ENCODE assay signal across 8 cellular contexts in genomic region chr4:139454111-139454600, GRCh38. TPM values are rescaled to one million over a fixed set of nuclear protein-coding genes. Genes with fewer than 3 reads are reported as not detected.
A peak's percentile ranks its signal among the peaks of the same experiment; 100 is the strongest.
DNase-seq lines count a peak whose midpoint lies in the region; ATAC-seq and TF ChIP-seq lines count a peak whose summit lies in the region.

Gene RAB33B, plus strand, starts transcription at chr4:139454121. Its CDS starts 75 bp downstream, at chr4:139454196.

- peak within 1 kb of the TSS; percentile 85 for H3K9ac ChIP-seq in SK-N-MC (ENCODE audit: insufficient read length)

- no peaks in the 10 kb centered on the region for H3K9me3 ChIP-seq in SK-N-MC (ENCODE audit: low read depth, low read length)

- ATAC-seq in HG02884 (IDR thresholded peaks at IDR 0.05; ENCODE audit: unreplicated experiment) = peak; percentile 2
- no peak for ATAC-seq in HG02870 (IDR thresholded peaks at IDR 0.05; ENCODE audit: unreplicated experiment)
- ATAC-seq in GM18858 (IDR thresholded peaks at IDR 0.05; ENCODE audit: unreplicated experiment) = no peak

- H3K27ac Mint-ChIP-seq in activated T-cell treated with anti-CD3 and anti-CD28 coated beads, Interleukin-2, amount 50 U/mL, for 24 hours = peak within 1 kb of the TSS; percentile 97
- H3K27ac Mint-ChIP-seq in nephron progenitor cell = peak within 1 kb of the TSS; percentile 100

- no peak for DNase-seq in activated T-cell treated with anti-CD3 and anti-CD28 coated beads, Interleukin-2, amount 50 U/mL, for 24 hours
- no peak for DNase-seq in activated T-cell treated with anti-CD3 and anti-CD28 coated beads for 4 hours
- no peak for DNase-seq in SK-N-MC (ENCODE audit: low read depth, low spot score)
- peak; percentile 29 for DNase-seq in epithelial cell of proximal tubule (ENCODE audit: low read depth)
- DNase-seq in nephron progenitor cell = no peak

- no peaks in the 10 kb centered on the region for H3K36me3 ChIP-seq in SK-N-MC (ENCODE audit: insufficient read depth, low read length)

- H3K4me3 Mint-ChIP-seq in activated T-cell treated with anti-CD3 and anti-CD28 coated beads, Interleukin-2, amount 50 U/mL, for 24 hours = peak within 1 kb of the TSS; percentile 87
- peak within 1 kb of the TSS; percentile 98 for H3K4me3 Mint-ChIP-seq in nephron progenitor cell

- peak within 1 kb of the TSS; percentile 64; the same call in 1 of the 2 replicates for H3K27ac ChIP-seq in SK-N-MC

- peaks cover 23% of the 10 kb centered on the region for H3K36me3 Mint-ChIP-seq in activated T-cell treated with anti-CD3 and anti-CD28 coated beads, Interleukin-2, amount 50 U/mL, for 24 hours (ENCODE audit: low read depth)
- peaks cover 25% of the 10 kb centered on the region for H3K36me3 Mint-ChIP-seq in nephron progenitor cell (ENCODE audit: low read depth)

- H3K4me3 ChIP-seq in SK-N-MC (peak within 1 kb of the TSS; percentile 88), epithelial cell of proximal tubule (ENCODE audit: low read depth, low read length) (peak within 1 kb of the TSS; percentile 86)

- no peaks in the 10 kb centered on the region for H3K27me3 Mint-ChIP-seq in activated T-cell treated with anti-CD3 and anti-CD28 coated beads, Interleukin-2, amount 50 U/mL, for 24 hours
- H3K27me3 Mint-ChIP-seq in nephron progenitor cell (ENCODE audit: low read depth, poor library complexity) = peaks cover 4% of the 10 kb centered on the region

- TF ChIP-seq CTCF in epithelial cell of proximal tubule (conservative IDR thresholded peaks at IDR 0.05; ENCODE audit: low read depth, low read length) = no peak
- no peak for TF ChIP-seq CTCF in nephron progenitor cell (IDR thresholded peaks at IDR 0.05)

- H3K4me1 Mint-ChIP-seq in activated T-cell treated with anti-CD3 and anti-CD28 coated beads, Interleukin-2, amount 50 U/mL, for 24 hours (ENCODE audit: low read depth) = peaks cover 62% of the 10 kb centered on the region
- peaks cover 61% of the 10 kb centered on the region for H3K4me1 Mint-ChIP-seq in nephron progenitor cell

- no peaks in the 10 kb centered on the region for H3K9me3 Mint-ChIP-seq in activated T-cell treated with anti-CD3 and anti-CD28 coated beads, Interleukin-2, amount 50 U/mL, for 24 hours
- peaks cover 11% of the 10 kb centered on the region for H3K9me3 Mint-ChIP-seq in nephron progenitor cell

RNA-seq across cellular contexts. Expression of gene RAB33B, which starts in this region (rescaled TPM):
- total RNA-seq in epithelial cell of proximal tubule = 3.9 and 5.9 TPM in 2 replicates
